ENCODE assay signal across 14 cellular contexts in the genomic region with DNA sequence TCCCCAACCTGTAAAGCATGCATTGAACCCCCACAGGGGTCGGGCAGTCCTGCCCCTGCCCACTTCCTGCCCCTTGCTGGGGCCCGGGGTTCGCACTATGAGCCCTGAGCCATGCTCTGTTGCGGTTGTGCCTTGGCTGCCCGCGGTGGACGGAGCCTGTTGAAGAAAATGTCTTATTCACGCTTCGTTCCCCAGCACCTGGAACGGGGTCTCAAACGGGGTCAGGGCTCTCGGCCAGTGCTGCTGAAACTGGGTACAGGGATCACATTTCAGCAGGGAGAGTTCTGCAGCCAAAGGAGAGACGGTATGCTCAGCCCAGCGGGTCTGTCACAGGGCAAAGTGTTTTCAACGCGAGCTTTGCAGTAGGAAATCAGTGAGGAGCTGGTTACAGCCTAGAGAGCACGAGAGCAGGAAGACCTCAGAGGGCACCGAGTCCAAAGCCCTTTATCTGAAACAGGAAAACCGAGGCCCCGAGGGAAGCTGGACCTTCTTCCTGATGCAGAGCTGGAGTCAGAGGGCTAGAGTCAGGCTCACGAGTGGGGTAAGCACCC. TPM values are rescaled to one million over a fixed set of nuclear protein-coding genes. Genes with fewer than 3 reads are reported as not detected.
A peak's percentile ranks its signal among the peaks of the same experiment; 100 is the strongest.
DNase-seq lines count a peak whose midpoint lies in the region; ATAC-seq and TF ChIP-seq lines count a peak whose summit lies in the region.
"Had no signal": no experiment of that assay in that cellular context is flagged by ENCODE, and none has a peak within 500 bp of the region (broad histone marks: within the 10 kb centered on the region; RNA-seq: fewer than 3 reads in every experiment).

No MANE protein-coding gene starts in this region.

- no peaks in the 10 kb centered on the region for H3K9me3 ChIP-seq in CD8-positive, alpha-beta T cell (ENCODE audit: low read length)
- H3K9me3 ChIP-seq: esophagus squamous epithelium had no signal

- H3K4me3 Mint-ChIP-seq in CD8-positive, alpha-beta T cell: peak overlapping the region; percentile 52
- H3K4me3 Mint-ChIP-seq in T-cell: peak overlapping the region in 2 of 3 donors; percentile 22 to 34
- peak overlapping the region; percentile 46 for H3K4me3 Mint-ChIP-seq in nephron progenitor cell
- H3K4me3 Mint-ChIP-seq: CD4-positive, alpha-beta T cell had no signal

- H3K27ac ChIP-seq in CD8-positive, alpha-beta T cell (ENCODE audit: low read depth, low read length): no peak overlapping the region
- H3K27ac ChIP-seq: esophagus squamous epithelium had no signal

- no peaks in the 10 kb centered on the region for H3K9me3 Mint-ChIP-seq in CD8-positive, alpha-beta T cell
- peaks cover 0 to 5% (median 2%) of the 10 kb centered on the region in 3 donors for H3K9me3 Mint-ChIP-seq in T-cell
- peaks cover 14% of the 10 kb centered on the region for H3K9me3 Mint-ChIP-seq in nephron progenitor cell
- H3K9me3 Mint-ChIP-seq: CD4-positive, alpha-beta T cell had no signal

- peaks cover 5% of the 10 kb centered on the region for H3K4me1 ChIP-seq in CD8-positive, alpha-beta T cell (ENCODE audit: insufficient read depth, low read length)

- H3K36me3 ChIP-seq in CD8-positive, alpha-beta T cell (ENCODE audit: insufficient read depth, low read length): no peaks in the 10 kb centered on the region
- H3K36me3 ChIP-seq: esophagus squamous epithelium had no signal

- intact Hi-C loops in CD8-positive, alpha-beta T cell (cut with DNase I, micrococcal nuclease): loop anchor here (5.0 kb wide), 2 partner anchors 49 to 794 kb away; partner anchors contain the start of genes SORCS2 (in 2 of the 2) and AFAP1 (in 1 of the 2)

- POLR2A ChIA-PET in CD8-positive, alpha-beta T cell (lab: Charles Lee): no interaction called here
- POLR2A ChIA-PET in T-cell (lab: Charles Lee): no interaction called here

- H3K27ac Mint-ChIP-seq in CD8-positive, alpha-beta T cell: no peak overlapping the region
- H3K27ac Mint-ChIP-seq in T-cell: peak overlapping the region in 1 of 2 donors; percentile 18
- H3K27ac Mint-ChIP-seq in nephron progenitor cell: peak overlapping the region; percentile 64
- H3K27ac Mint-ChIP-seq: CD4-positive, alpha-beta T cell had no signal

- peaks cover 2% of the 10 kb centered on the region for H3K27me3 Mint-ChIP-seq in CD8-positive, alpha-beta T cell (ENCODE audit: low read depth)
- H3K27me3 Mint-ChIP-seq in T-cell: peaks cover 0 to 3% of the 10 kb centered on the region in 2 donors
- peaks cover 16% of the 10 kb centered on the region for H3K27me3 Mint-ChIP-seq in nephron progenitor cell (ENCODE audit: low read depth, poor library complexity)
- H3K27me3 Mint-ChIP-seq: CD4-positive, alpha-beta T cell had no signal

- no peak for TF ChIP-seq CTCF in CD8-positive, alpha-beta T cell (IDR thresholded peaks at IDR 0.05)
- no peak for TF ChIP-seq CTCF in fibroblast of pulmonary artery (IDR thresholded peaks at IDR 0.05; ENCODE audit: low read length, missing control alignments)
- TF ChIP-seq CTCF in nephron progenitor cell (IDR thresholded peaks at IDR 0.05): no peak

- CTCF ChIA-PET in CD8-positive, alpha-beta T cell (lab: Charles Lee): interaction anchor here (0.7 to 9.8 kb wide), 9 partner anchors 8 to 181 kb away, joined by 3 to 210 read pairs (median 5); no protein-coding TSS in a partner anchor
- CTCF ChIA-PET in T-cell (lab: Charles Lee): interaction anchor here (0.7 to 1.7 kb wide), 4 partner anchors 48 to 184 kb away, joined by 3 to 8 read pairs (median 6); no protein-coding TSS in a partner anchor

- ATAC-seq in CD8-positive, alpha-beta T cell: no peak
- ATAC-seq in T-cell (replicated peaks in 1 of 4) (peak in 1 of 4 experiments; percentile 17), HG02678 (IDR thresholded peaks at IDR 0.05; ENCODE audit: unreplicated experiment) (no peak), HG02642 (IDR thresholded peaks at IDR 0.05; ENCODE audit: poor library complexity, unreplicated experiment) (no peak), GM19023 (IDR thresholded peaks at IDR 0.05; ENCODE audit: unreplicated experiment) (no peak)

- no peak overlapping the region for H3K4me3 ChIP-seq in CD8-positive, alpha-beta T cell (ENCODE audit: low read depth, low read length)
- H3K4me3 ChIP-seq in fibroblast of pulmonary artery (replicated peaks; ENCODE audit: low read depth, low read length): no peak overlapping the region
- H3K4me3 ChIP-seq: esophagus squamous epithelium had no signal

- no peak for DNase-seq in CD8-positive, alpha-beta T cell
- no peak for DNase-seq in T-cell
- peak; percentile 43 for DNase-seq in fibroblast of pulmonary artery (ENCODE audit: low read depth)
- DNase-seq in nephron progenitor cell: peak; percentile 60
- no peak for DNase-seq in HuH-7 (ENCODE audit: low spot score)
- DNase-seq: activated CD8-positive, alpha-beta memory T cell treated with anti-CD3 and anti-CD28 coated beads, Interleukin-2, amount 50 U/mL, for 48 hours; CD4-positive, alpha-beta T cell; esophagus squamous epithelium; NCI-H2227 treated with DMSO at 0.1 percent for 48 hours; nucleus accumbens; stimulated activated CD4-positive, alpha-beta T cell treated with anti-CD3 and anti-CD28 coated beads, Interleukin-4, amount 100 ng/mL, for 24 hours had no signal

- H3K4me1 Mint-ChIP-seq in CD8-positive, alpha-beta T cell (ENCODE audit: low read depth): peaks cover 6% of the 10 kb centered on the region
- H3K4me1 Mint-ChIP-seq in T-cell: peaks cover 0 to 7% (median 4%) of the 10 kb centered on the region in 3 donors
- peaks cover 53% of the 10 kb centered on the region for H3K4me1 Mint-ChIP-seq in nephron progenitor cell

- no peaks in the 10 kb centered on the region for H3K36me3 Mint-ChIP-seq in CD8-positive, alpha-beta T cell
- H3K36me3 Mint-ChIP-seq in T-cell (no peaks in the 10 kb centered on the region), nephron progenitor cell (ENCODE audit: low read depth) (no peaks in the 10 kb centered on the region)

- H3K27me3 ChIP-seq in CD8-positive, alpha-beta T cell (ENCODE audit: insufficient read depth, low read length): no peaks in the 10 kb centered on the region

RNA-seq across cellular contexts. Expression of gene AFAP1, which starts 46.3 kb away (rescaled TPM):
- 10 to 100 TPM; 13.4 to 13.9 TPM for total RNA-seq in CD8-positive, alpha-beta T cell
- total RNA-seq in T-cell: 10 to 100 TPM in 4 of 5 donors, 1 to 10 TPM in 1; 4.8 to 34.8 (median 20.3) TPM

Comparison
In these comparisons a context has a peak if more than half of its experiments do, and no peak if none do; other contexts are left out.
1. DNase-seq: peak in fibroblast of pulmonary artery (single experiment) and nephron progenitor cell (single experiment); none in CD8-positive, alpha-beta T cell (0 of 7), T-cell (0 of 34) and HuH-7 (single experiment).
2. Peak in every context shown above with its lines, with median percentiles within 50 percentile points of each other: H3K4me3 Mint-ChIP-seq.